Comparison of ENCODE assay signal across 24 cellular contexts in genomic region chr2:200820573-200820972, GRCh38. TPM values are rescaled to one million over a fixed set of nuclear protein-coding genes. Genes with fewer than 3 reads are reported as not detected.
DNase-seq lines count a peak whose midpoint lies in the region; ATAC-seq, FAIRE-seq and TF ChIP-seq lines count a peak whose summit lies in the region.
"Had no signal": no experiment of that assay in that cellular context is flagged by ENCODE, and none has a peak within 500 bp of the region (broad histone marks: within the 10 kb centered on the region; RNA-seq: fewer than 3 reads in every experiment).

No MANE protein-coding gene starts in this region.

- no peak overlapping the region for H3K4me3 ChIP-seq in A549
- H3K4me3 ChIP-seq in CD4-positive, CD25-positive, alpha-beta regulatory T cell (ENCODE audit: low read depth, low read length): no peak overlapping the region
- H3K4me3 ChIP-seq in naive thymus-derived CD4-positive, alpha-beta T cell (ENCODE audit: low read length): no peak overlapping the region
- H3K4me3 ChIP-seq in sigmoid colon: no peak overlapping the region
- H3K4me3 ChIP-seq: body of pancreas, left ventricle myocardium inferior, smooth muscle cell had no signal

- no peak overlapping the region for H3K4me2 ChIP-seq in A549
- H3K4me2 ChIP-seq: smooth muscle cell had no signal

- H3K4me1 ChIP-seq in A549 (peaks cover 2% of the 10 kb centered on the region; the same call in 1 of the 3 replicates), sigmoid colon (no peaks in the 10 kb centered on the region)
- no peaks in the 10 kb centered on the region for H3K4me1 ChIP-seq in CD4-positive, CD25-positive, alpha-beta regulatory T cell (ENCODE audit: control insufficient read depth, insufficient read depth, low read length, poor library complexity, severe bottlenecking)
- H3K4me1 ChIP-seq in naive thymus-derived CD4-positive, alpha-beta T cell (ENCODE audit: control insufficient read depth in 2 of 2, insufficient read depth in 2 of 2, low read length in 2 of 2): no peaks in the 10 kb centered on the region
- H3K4me1 ChIP-seq: body of pancreas had no signal

- TF ChIP-seq RAD21 in A549 (conservative IDR thresholded peaks at IDR 0.05 in 1 of 2, IDR thresholded peaks at IDR 0.05 in 1 of 2): no peak

- no peak overlapping the region for H3K4me3 Mint-ChIP-seq in CD4-positive, CD25-positive, alpha-beta regulatory T cell
- no peak overlapping the region for H3K4me3 Mint-ChIP-seq in activated naive CD8-positive, alpha-beta T cell treated with anti-CD3 and anti-CD28 coated beads for 36 hours
- H3K4me3 Mint-ChIP-seq in naive thymus-derived CD4-positive, alpha-beta T cell: no peak overlapping the region
- H3K4me3 Mint-ChIP-seq: activated T-helper 1 cell treated with anti-CD3 and anti-CD28 coated beads, Interleukin-12 subunit alpha, Interleukin-12 subunit beta, Interleukin-2, Interleukin-4 antibody, amounts not matched to agents 30 ng/mL and 10 ng/mL and 1 ng/mL, durations not matched to agents 14 hours and 24 hours and 36 hours; CD14-positive monocyte; naive B cell; T-cell had no signal

- peaks cover 73% of the 10 kb centered on the region for H3K36me3 ChIP-seq in CD4-positive, CD25-positive, alpha-beta regulatory T cell (ENCODE audit: control insufficient read depth, insufficient read depth, low read length)
- peaks cover 31 to 63% (median 56%) of the 10 kb centered on the region in 3 experiments for H3K36me3 ChIP-seq in naive thymus-derived CD4-positive, alpha-beta T cell (ENCODE audit: control insufficient read depth in 2 of 3, insufficient read depth in 3 of 3, low read length in 3 of 3)
- peaks cover 15 to 73% (median 63%) of the 10 kb centered on the region in 4 donors for H3K36me3 ChIP-seq in sigmoid colon

- DNase-seq in A549 (ENCODE audit: low read depth in 1 of 2, low spot score in 1 of 2): no peak
- DNase-seq in CD4-positive, CD25-positive, alpha-beta regulatory T cell: no peak
- DNase-seq in activated naive CD8-positive, alpha-beta T cell treated with anti-CD3 and anti-CD28 coated beads for 36 hours: no peak
- DNase-seq in naive thymus-derived CD4-positive, alpha-beta T cell: no peak
- DNase-seq in amniotic stem cell (lab: John Stamatoyannopoulos, UW): no peak
- DNase-seq in sigmoid colon: no peak
- DNase-seq: activated CD4-positive, CD25-positive, alpha-beta regulatory T cell treated with anti-CD3 and anti-CD28 coated beads, Interleukin-2, amount 50 U/mL, for 72 hours; body of pancreas; left ventricle myocardium inferior; naive B cell; NCI-H2081; NCI-H2227 treated with DMSO at 0.1 percent for 48 hours; NCI-H69; retina; stimulated activated CD4-positive, alpha-beta T cell treated with anti-CD3 and anti-CD28 coated beads, Interleukin-1b, Interleukin-23, amount 100 ng/mL, for 48 hours; stimulated activated CD8-positive, alpha-beta memory T cell treated with anti-CD3 and anti-CD28 coated beads, Interleukin-4, amount 100 ng/mL, for 48 hours; T-cell; trophoblast cell had no signal

- H3K36me3 Mint-ChIP-seq in CD4-positive, CD25-positive, alpha-beta regulatory T cell: peaks cover 49% of the 10 kb centered on the region
- peaks cover 60% of the 10 kb centered on the region for H3K36me3 Mint-ChIP-seq in activated naive CD8-positive, alpha-beta T cell treated with anti-CD3 and anti-CD28 coated beads for 36 hours
- H3K36me3 Mint-ChIP-seq in naive thymus-derived CD4-positive, alpha-beta T cell: peaks cover 17 to 49% (median 32%) of the 10 kb centered on the region in 5 donors

- H3K9me3 ChIP-seq in A549: no peaks in the 10 kb centered on the region
- H3K9me3 ChIP-seq in CD4-positive, CD25-positive, alpha-beta regulatory T cell (ENCODE audit: control insufficient read depth in 2 of 2, low read length in 2 of 2): no peaks in the 10 kb centered on the region
- H3K9me3 ChIP-seq in naive thymus-derived CD4-positive, alpha-beta T cell (ENCODE audit: control insufficient read depth in 2 of 3, low read length in 3 of 3): no peaks in the 10 kb centered on the region
- H3K9me3 ChIP-seq in sigmoid colon: no peaks in the 10 kb centered on the region
- H3K9me3 ChIP-seq: body of pancreas, left ventricle myocardium inferior had no signal

- H3K27ac ChIP-seq in A549 (no peak overlapping the region), sigmoid colon (no peak overlapping the region)
- no peak overlapping the region for H3K27ac ChIP-seq in CD4-positive, CD25-positive, alpha-beta regulatory T cell (ENCODE audit: insufficient read depth, low read length, poor library complexity, severe bottlenecking)
- no peak overlapping the region for H3K27ac ChIP-seq in naive thymus-derived CD4-positive, alpha-beta T cell (ENCODE audit: low read depth, low read length)
- H3K27ac ChIP-seq: body of pancreas, left ventricle myocardium inferior had no signal

- TF ChIP-seq EP300 in A549 (IDR thresholded peaks at IDR 0.05) (no peak), sigmoid colon (IDR thresholded peaks at IDR 0.05) (no peak)

- H3K4me1 Mint-ChIP-seq in CD4-positive, CD25-positive, alpha-beta regulatory T cell: peaks cover 12 to 27% (median 16%) of the 10 kb centered on the region in 4 donors
- peaks cover 40% of the 10 kb centered on the region for H3K4me1 Mint-ChIP-seq in activated naive CD8-positive, alpha-beta T cell treated with anti-CD3 and anti-CD28 coated beads for 36 hours
- H3K4me1 Mint-ChIP-seq in naive thymus-derived CD4-positive, alpha-beta T cell: peaks cover 6 to 26% (median 11%) of the 10 kb centered on the region in 7 donors

- POLR2A ChIA-PET in A549 (lab: Yijun Ruan, JAX): interaction anchor here (0.9 kb wide), 1 partner anchor 9 kb away, joined by 3 read pairs; the partner anchor contains the start of gene BZW1
- POLR2A ChIA-PET in naive thymus-derived CD4-positive, alpha-beta T cell (lab: Charles Lee): interaction anchor here (1.5 to 5.7 kb wide), 2 partner anchors 39 to 44 kb away, joined by 5 to 30 read pairs; partner anchors contain the start of gene CLK1

- ATAC-seq in A549 (peak in 1 of 2 experiments; percentile 21; a peak in 3 of 6 replicates), GM21390 (IDR thresholded peaks at IDR 0.05; ENCODE audit: unreplicated experiment) (no peak)
- ATAC-seq in CD4-positive, CD25-positive, alpha-beta regulatory T cell (ENCODE audit: low read depth in 2 of 2): no peak
- no peak for ATAC-seq in naive thymus-derived CD4-positive, alpha-beta T cell
- ATAC-seq: body of pancreas, Panc1, T-cell had no signal

- H3K27me3 ChIP-seq in CD4-positive, CD25-positive, alpha-beta regulatory T cell (ENCODE audit: control insufficient read depth, insufficient read depth, low read length): no peaks in the 10 kb centered on the region
- H3K27me3 ChIP-seq in naive thymus-derived CD4-positive, alpha-beta T cell (ENCODE audit: control insufficient read depth in 2 of 2, insufficient read depth in 2 of 2, low read length in 2 of 2): no peaks in the 10 kb centered on the region
- H3K27me3 ChIP-seq in sigmoid colon: no peaks in the 10 kb centered on the region
- H3K27me3 ChIP-seq: body of pancreas had no signal

- peak overlapping the region in 2 of 3 donors; percentile 8 to 23 for H3K27ac Mint-ChIP-seq in CD4-positive, CD25-positive, alpha-beta regulatory T cell
- H3K27ac Mint-ChIP-seq in activated naive CD8-positive, alpha-beta T cell treated with anti-CD3 and anti-CD28 coated beads for 36 hours: peak overlapping the region; percentile 25
- peak overlapping the region in 6 of 9 donors; percentile 10 to 49 (median 22) for H3K27ac Mint-ChIP-seq in naive thymus-derived CD4-positive, alpha-beta T cell
- H3K27ac Mint-ChIP-seq: activated T-helper 1 cell treated with anti-CD3 and anti-CD28 coated beads, Interleukin-12 subunit alpha, Interleukin-12 subunit beta, Interleukin-2, Interleukin-4 antibody, amounts not matched to agents 30 ng/mL and 10 ng/mL and 1 ng/mL, durations not matched to agents 14 hours and 24 hours and 36 hours had no signal

- H3K9me3 Mint-ChIP-seq in CD4-positive, CD25-positive, alpha-beta regulatory T cell: no peaks in the 10 kb centered on the region
- H3K9me3 Mint-ChIP-seq in activated naive CD8-positive, alpha-beta T cell treated with anti-CD3 and anti-CD28 coated beads for 36 hours: no peaks in the 10 kb centered on the region
- no peaks in the 10 kb centered on the region for H3K9me3 Mint-ChIP-seq in naive thymus-derived CD4-positive, alpha-beta T cell
- H3K9me3 Mint-ChIP-seq: activated T-helper 1 cell treated with anti-CD3 and anti-CD28 coated beads, Interleukin-12 subunit alpha, Interleukin-12 subunit beta, Interleukin-2, Interleukin-4 antibody, amounts not matched to agents 30 ng/mL and 10 ng/mL and 1 ng/mL, durations not matched to agents 14 hours and 24 hours and 36 hours; CD14-positive monocyte; naive B cell; T-cell had no signal

- no peak for FAIRE-seq in A549 (lab: Jason Lieb, UNC)
- FAIRE-seq: islet of Langerhans had no signal

- H3K27me3 Mint-ChIP-seq in CD4-positive, CD25-positive, alpha-beta regulatory T cell: no peaks in the 10 kb centered on the region
- no peaks in the 10 kb centered on the region for H3K27me3 Mint-ChIP-seq in activated naive CD8-positive, alpha-beta T cell treated with anti-CD3 and anti-CD28 coated beads for 36 hours
- H3K27me3 Mint-ChIP-seq in naive thymus-derived CD4-positive, alpha-beta T cell: no peaks in the 10 kb centered on the region
- H3K27me3 Mint-ChIP-seq: naive B cell, T-cell had no signal

- intact Hi-C loops in naive thymus-derived CD4-positive, alpha-beta T cell (cut with micrococcal nuclease): no loop called here
- intact Hi-C loops in sigmoid colon (cut with DNase I): no loop called here

- no peak for TF ChIP-seq POLR2A in A549 (IDR thresholded peaks at IDR 0.05; ENCODE audit: low read length)
- TF ChIP-seq POLR2A in sigmoid colon (IDR thresholded peaks at IDR 0.05): no peak

- CTCF ChIA-PET in A549 (lab: Yijun Ruan, JAX): interaction anchor here (0.6 to 2.4 kb wide), 5 partner anchors 24 to 671 kb away, joined by 3 to 11 read pairs (median 3); no protein-coding TSS in a partner anchor
- CTCF ChIA-PET in naive thymus-derived CD4-positive, alpha-beta T cell (lab: Charles Lee): no interaction called here

- 91% methylated on average over 1 of the region's 1 CpG for WGBS in A549 (ENCODE audit: missing lambda C conversion rate)
- 96 to 97% methylated on average over 1 of the region's 1 CpG for WGBS in sigmoid colon, 2 donors

- TF ChIP-seq CTCF in A549 (IDR thresholded peaks at IDR 0.05) (no peak), sigmoid colon (IDR thresholded peaks at IDR 0.05) (no peak)

RNA-seq across cellular contexts. Expression of gene BZW1, which starts 8.9 kb away (rescaled TPM):
- polyA plus RNA-seq in A549 (2011; rRNA removed) (439 and 494 TPM in 2 replicates), A549 (2017; fragmentation: RNase III; extraction: RNeasy Plus Mini Kit Qiagen cat#74134 plus additional on column Dnase treatment) (401 to 422 TPM (median 419 TPM) in 3 replicates), sigmoid colon (100 to 1,000 TPM in 2 of 3 donors, 10 to 100 TPM in 1; 82.9 to 158 (median 111) TPM)
- 110 and 135 TPM in 2 replicates for polyA plus RNA-seq in A549 (2012; cell fraction: cytosol; rRNA removed)
- 52.0 and 65.2 TPM in 2 replicates for polyA plus RNA-seq in A549 (2012; cell fraction: nucleus; rRNA removed)
- 440 and 450 TPM in 2 replicates for polyA minus RNA-seq in A549 (2011; rRNA and poly(A)+ RNA removed)
- total RNA-seq in CD4-positive, CD25-positive, alpha-beta regulatory T cell: 261 TPM
- 100 to 1,000 TPM; 181 to 253 (median 221) TPM for polyA plus RNA-seq in CD4-positive, CD25-positive, alpha-beta regulatory T cell
- total RNA-seq in activated naive CD8-positive, alpha-beta T cell treated with anti-CD3 and anti-CD28 coated beads for 36 hours: 100 to 1,000 TPM; 549 to 557 TPM
- total RNA-seq in naive thymus-derived CD4-positive, alpha-beta T cell: 100 to 1,000 TPM; 127 to 246 (median 207) TPM
- polyA plus RNA-seq in naive thymus-derived CD4-positive, alpha-beta T cell: 100 to 1,000 TPM; 155 to 162 TPM
- total RNA-seq in sigmoid colon: 100 to 1,000 TPM in 2 of 4 donors, 10 to 100 TPM in 2; 77.9 to 119 (median 100) TPM

RNA-seq across cellular contexts. Expression of gene CLK1, which starts 43.9 kb away (rescaled TPM):
- polyA plus RNA-seq in A549 (2011; rRNA removed): 85.4 and 88.3 TPM in 2 replicates
- polyA plus RNA-seq in A549 (2012; cell fraction: cytosol; rRNA removed): 14.6 and 15.5 TPM in 2 replicates
- 26.7 and 60.2 TPM in 2 replicates for polyA plus RNA-seq in A549 (2012; cell fraction: nucleus; rRNA removed)
- 35.5 to 39.8 TPM (median 36.5 TPM) in 3 replicates for polyA plus RNA-seq in A549 (2017; fragmentation: RNase III; extraction: RNeasy Plus Mini Kit Qiagen cat#74134 plus additional on column Dnase treatment)
- polyA minus RNA-seq in A549 (2011; rRNA and poly(A)+ RNA removed): 30.6 and 39.8 TPM in 2 replicates
- total RNA-seq in CD4-positive, CD25-positive, alpha-beta regulatory T cell: 1,274 TPM
- polyA plus RNA-seq in CD4-positive, CD25-positive, alpha-beta regulatory T cell: 10 to 100 TPM; 36.5 to 54.5 (median 42.3) TPM
- total RNA-seq in activated naive CD8-positive, alpha-beta T cell treated with anti-CD3 and anti-CD28 coated beads for 36 hours: 10 to 100 TPM; 64.5 to 70.2 TPM
- total RNA-seq in naive thymus-derived CD4-positive, alpha-beta T cell: 100 to 1,000 TPM; 134 to 974 (median 502) TPM
- 10 to 100 TPM; 24.8 to 61.6 TPM for polyA plus RNA-seq in naive thymus-derived CD4-positive, alpha-beta T cell
- 100 to 1,000 TPM; 150 to 229 (median 195) TPM for total RNA-seq in sigmoid colon
- 10 to 100 TPM; 44.4 to 87.1 (median 76.1) TPM for polyA plus RNA-seq in sigmoid colon
